ENCODE assay signal across 32 cellular contexts in genomic region chr1:204241914-204242313, GRCh38. TPM values are rescaled to one million over a fixed set of nuclear protein-coding genes. Genes with fewer than 3 reads are reported as not detected.
"Had no signal": no experiment of that assay in that cellular context is flagged by ENCODE, and none has a peak within 500 bp of the region (broad histone marks: within the 10 kb centered on the region; RNA-seq: fewer than 3 reads in every experiment).

No MANE protein-coding gene starts in this region.

- FAIRE-seq: urothelium cell line had no signal

- H3K36me3 Mint-ChIP-seq: stimulated activated effector memory CD8-positive, alpha-beta T cell treated with anti-CD3 and anti-CD28 coated beads, Interleukin-12 subunit alpha, Interleukin-12 subunit beta, amount 100 ng/mL, for 72 hours; stimulated activated memory B cell treated with anti-CD40 and anti-IgM and Interleukin-4, amounts not matched to agents 10 μg/mL and 1 μg/mL and 100 μg/mL, for 72 hours; stimulated activated naive B cell treated with anti-CD40 and anti-IgM and Interleukin-4, amounts not matched to agents 10 μg/mL and 1 μg/mL and 100 μg/mL, for 72 hours had no signal

- H3K4me1 Mint-ChIP-seq: stimulated activated effector memory CD8-positive, alpha-beta T cell treated with anti-CD3 and anti-CD28 coated beads, Interleukin-12 subunit alpha, Interleukin-12 subunit beta, amount 100 ng/mL, for 72 hours; stimulated activated memory B cell treated with anti-CD40 and anti-IgM and Interleukin-4, amounts not matched to agents 10 μg/mL and 1 μg/mL and 100 μg/mL, for 72 hours; stimulated activated naive B cell treated with anti-CD40 and anti-IgM and Interleukin-4, amounts not matched to agents 10 μg/mL and 1 μg/mL and 100 μg/mL, for 72 hours; stimulated activated naive CD8-positive, alpha-beta T cell treated with anti-CD3 and anti-CD28 coated beads, Interleukin-15, amount 100 ng/mL, for 72 hours had no signal

- H3K4me3 Mint-ChIP-seq: stimulated activated effector memory CD8-positive, alpha-beta T cell treated with anti-CD3 and anti-CD28 coated beads, Interleukin-12 subunit alpha, Interleukin-12 subunit beta, amount 100 ng/mL, for 72 hours; stimulated activated memory B cell treated with anti-CD40 and anti-IgM and Interleukin-4, amounts not matched to agents 10 μg/mL and 1 μg/mL and 100 μg/mL, for 72 hours; stimulated activated naive B cell treated with anti-CD40 and anti-IgM and Interleukin-4, amounts not matched to agents 10 μg/mL and 1 μg/mL and 100 μg/mL, for 72 hours; stimulated activated naive CD8-positive, alpha-beta T cell treated with anti-CD3 and anti-CD28 coated beads, Interleukin-15, amount 100 ng/mL, for 72 hours; stimulated activated naive CD8-positive, alpha-beta T cell treated with anti-CD3 and anti-CD28 coated beads, Interleukin-15, Interleukin-2, amounts not matched to agents 100 ng/mL and 50 ng/mL, for 24 hours; type B pancreatic cell had no signal

- H3K27me3 Mint-ChIP-seq: stimulated activated naive CD8-positive, alpha-beta T cell treated with anti-CD3 and anti-CD28 coated beads, Interleukin-15, amount 100 ng/mL, for 72 hours; stimulated activated naive CD8-positive, alpha-beta T cell treated with anti-CD3 and anti-CD28 coated beads, Interleukin-15, Interleukin-2, amounts not matched to agents 100 ng/mL and 50 ng/mL, for 24 hours; type B pancreatic cell had no signal

- DNase-seq: stimulated activated CD4-positive, alpha-beta T cell treated with anti-CD3 and anti-CD28 coated beads, Interleukin-2, amount 100 ng/mL, for 48 hours; stimulated activated CD4-positive, alpha-beta T cell treated with anti-CD3 and anti-CD28 coated beads, Interleukin-4, amount 100 ng/mL, for 1 hour; stimulated activated CD4-positive, alpha-beta T cell treated with anti-CD3 and anti-CD28 coated beads, Interleukin-4, amount 100 ng/mL, for 24 hours; stimulated activated CD4-positive, alpha-beta T cell treated with anti-CD3 and anti-CD28 coated beads, Interleukin-4, amount 100 ng/mL, for 4 hours; stimulated activated CD8-positive, alpha-beta memory T cell treated with anti-CD3 and anti-CD28 coated beads, Interleukin-4, amount 100 ng/mL, for 48 hours; stimulated activated naive B cell treated with anti-CD40 and anti-IgM and Interleukin-4, amounts not matched to agents 10 μg/mL and 1 μg/mL and 100 μg/mL, for 72 hours; stimulated activated naive CD4-positive, alpha-beta T cell; stimulated activated naive CD4-positive, alpha-beta T cell treated with Interleukin-2 at 50 U/mL for 16 hours; stimulated activated naive CD8-positive, alpha-beta T cell treated with anti-CD3 and anti-CD28 coated beads, Interleukin-15, amount 100 ng/mL, for 72 hours; stimulated activated naive CD8-positive, alpha-beta T cell treated with anti-CD3 and anti-CD28 coated beads, Interleukin-15, Interleukin-2, amounts not matched to agents 100 U/mL and 50 U/mL, for 24 hours; stomach; substantia nigra; testis; thyroid gland; tibial artery; transverse colon; trophoblast cell; upper lobe of left lung; upper lobe of right lung; uterus had no signal

- H3K27ac Mint-ChIP-seq: stimulated activated effector memory CD8-positive, alpha-beta T cell treated with anti-CD3 and anti-CD28 coated beads, Interleukin-12 subunit alpha, Interleukin-12 subunit beta, amount 100 ng/mL, for 72 hours; stimulated activated memory B cell treated with anti-CD40 and anti-IgM and Interleukin-4, amounts not matched to agents 10 μg/mL and 1 μg/mL and 100 μg/mL, for 72 hours; stimulated activated naive B cell treated with anti-CD40 and anti-IgM and Interleukin-4, amounts not matched to agents 10 μg/mL and 1 μg/mL and 100 μg/mL, for 72 hours; stimulated activated naive CD8-positive, alpha-beta T cell treated with anti-CD3 and anti-CD28 coated beads, Interleukin-15, amount 100 ng/mL, for 72 hours; stimulated activated naive CD8-positive, alpha-beta T cell treated with anti-CD3 and anti-CD28 coated beads, Interleukin-15, Interleukin-2, amounts not matched to agents 100 ng/mL and 50 ng/mL, for 24 hours; type B pancreatic cell had no signal

- H3K9me3 ChIP-seq: stomach, suprapubic skin, testis, thoracic aorta, thyroid gland, tibial artery, tibial nerve, transverse colon, upper lobe of left lung, upper lobe of right lung, uterus, vagina had no signal

- H3K9me3 Mint-ChIP-seq: stimulated activated effector memory CD8-positive, alpha-beta T cell treated with anti-CD3 and anti-CD28 coated beads, Interleukin-12 subunit alpha, Interleukin-12 subunit beta, amount 100 ng/mL, for 72 hours; stimulated activated memory B cell treated with anti-CD40 and anti-IgM and Interleukin-4, amounts not matched to agents 10 μg/mL and 1 μg/mL and 100 μg/mL, for 72 hours; stimulated activated naive B cell treated with anti-CD40 and anti-IgM and Interleukin-4, amounts not matched to agents 10 μg/mL and 1 μg/mL and 100 μg/mL, for 72 hours; stimulated activated naive CD8-positive, alpha-beta T cell treated with anti-CD3 and anti-CD28 coated beads, Interleukin-15, amount 100 ng/mL, for 72 hours; stimulated activated naive CD8-positive, alpha-beta T cell treated with anti-CD3 and anti-CD28 coated beads, Interleukin-15, Interleukin-2, amounts not matched to agents 100 ng/mL and 50 ng/mL, for 24 hours; type B pancreatic cell had no signal

- ATAC-seq: stimulated activated effector memory CD8-positive, alpha-beta T cell treated with anti-CD3 and anti-CD28 coated beads, Interleukin-12 subunit alpha, Interleukin-12 subunit beta, amount 100 ng/mL, for 72 hours; stimulated activated memory B cell treated with anti-CD40 and anti-IgM and Interleukin-4, amounts not matched to agents 10 μg/mL and 1 μg/mL and 100 μg/mL, for 72 hours; stimulated activated naive B cell treated with anti-CD40 and anti-IgM and Interleukin-4, amounts not matched to agents 10 μg/mL and 1 μg/mL and 100 μg/mL, for 72 hours; stimulated activated naive CD8-positive, alpha-beta T cell treated with anti-CD3 and anti-CD28 coated beads, Interleukin-15, amount 100 ng/mL, for 72 hours; stimulated activated naive CD8-positive, alpha-beta T cell treated with anti-CD3 and anti-CD28 coated beads, Interleukin-15, Interleukin-2, amounts not matched to agents 100 U/mL and 50 U/mL, for 24 hours had no signal

- H3K27me3 ChIP-seq: stomach, suprapubic skin, testis, thyroid gland, tibial artery, tibial nerve, transverse colon, upper lobe of left lung, upper lobe of right lung, uterus, vagina had no signal

- H3K27ac ChIP-seq: stomach, suprapubic skin, testis, thoracic aorta, thyroid gland, tibial artery, tibial nerve, transverse colon, upper lobe of left lung, upper lobe of right lung, uterus, vagina had no signal

- H3K36me3 ChIP-seq: thoracic aorta, thyroid gland, upper lobe of left lung, upper lobe of right lung, uterus, vagina had no signal

- H3K4me1 ChIP-seq: stomach, suprapubic skin, testis, thyroid gland, tibial artery, tibial nerve, transverse colon, upper lobe of left lung, upper lobe of right lung, uterus, vagina had no signal

- H3K4me3 ChIP-seq: stomach, suprapubic skin, testis, thoracic aorta, thyroid gland, tibial artery, tibial nerve, transverse colon, upper lobe of left lung, upper lobe of right lung, uterus, vagina had no signal

RNA-seq across cellular contexts. Expression of gene GOLT1A, which starts 28.1 kb away (rescaled TPM):
- total RNA-seq: subcutaneous adipose tissue, suprapubic skin, thoracic aorta, tibial nerve, vagina had no signal

RNA-seq across cellular contexts. Expression of gene KISS1, which starts 45.6 kb away (rescaled TPM):
- total RNA-seq: subcutaneous adipose tissue, suprapubic skin, temporal lobe, thoracic aorta, thyroid gland, tibial nerve, transverse colon, urinary bladder, uterus, vagina had no signal
